ENCODE assay signal across 28 cellular contexts in genomic region chr16:72979974-72980373, GRCh38.
"Had no signal": no experiment of that assay in that cellular context is flagged by ENCODE, and none has a peak within 500 bp of the region (broad histone marks: within the 10 kb centered on the region; RNA-seq: fewer than 3 reads in every experiment).

No MANE protein-coding gene starts in this region.

- H3K27ac Mint-ChIP-seq: activated B cell treated with CpG ODN at 0.5 μM for 24 hours; activated CD4-positive, alpha-beta T cell treated with anti-CD3 and anti-CD28 coated beads, Interleukin-2, amount 10 ng/mL, durations not matched to agents 24 days and 14 days; activated CD8-positive, alpha-beta memory T cell treated with anti-CD3 and anti-CD28 coated beads, Interleukin-2, amount 10 ng/mL, durations not matched to agents 7 days and 5 days; activated naive CD4-positive, alpha-beta T cell treated with anti-CD3 and anti-CD28 coated beads, Interleukin-2, amount 50 U/mL, for 72 hours; activated naive CD8-positive, alpha-beta T cell treated with anti-CD3 and anti-CD28 coated beads, Interleukin-2, amount 50 U/mL, for 24 hours; activated T-cell treated with anti-CD3 and anti-CD28 coated beads, Interleukin-2, amount 50 U/mL, for 24 hours; activated T-helper 1 cell treated with anti-CD3 and anti-CD28 coated beads, Interleukin-12 subunit alpha, Interleukin-12 subunit beta, Interleukin-2, Interleukin-4 antibody, amounts not matched to agents 30 ng/mL and 10 ng/mL and 1 ng/mL, durations not matched to agents 14 hours and 24 hours and 36 hours; T-cell had no signal

- H3K27me3 ChIP-seq: cardiac muscle cell had no signal

- H3K27ac ChIP-seq: cardiac muscle cell, SK-N-MC had no signal

- H3K36me3 ChIP-seq: cardiac muscle cell had no signal

- H3K4me1 Mint-ChIP-seq: activated CD4-positive, alpha-beta T cell treated with anti-CD3 and anti-CD28 coated beads, Interleukin-2, amount 10 ng/mL, durations not matched to agents 24 days and 14 days; activated CD8-positive, alpha-beta memory T cell treated with anti-CD3 and anti-CD28 coated beads, Interleukin-2, amount 10 ng/mL, durations not matched to agents 7 days and 5 days; activated naive CD8-positive, alpha-beta T cell treated with anti-CD3 and anti-CD28 coated beads, Interleukin-2, amount 50 U/mL, for 24 hours had no signal

- H3K27me3 Mint-ChIP-seq: activated B cell treated with CpG ODN at 0.5 μM for 24 hours; activated CD4-positive, alpha-beta T cell treated with anti-CD3 and anti-CD28 coated beads, Interleukin-2, amount 10 ng/mL, durations not matched to agents 24 days and 14 days; activated CD8-positive, alpha-beta memory T cell treated with anti-CD3 and anti-CD28 coated beads, Interleukin-2, amount 10 ng/mL, durations not matched to agents 7 days and 5 days; activated naive CD8-positive, alpha-beta T cell treated with anti-CD3 and anti-CD28 coated beads, Interleukin-2, amount 50 U/mL, for 24 hours; activated T-cell treated with anti-CD3 and anti-CD28 coated beads, Interleukin-2, amount 50 U/mL, for 24 hours; brain; T-cell had no signal

- H3K4me3 Mint-ChIP-seq: activated B cell treated with CpG ODN at 0.5 μM for 24 hours; activated CD4-positive, alpha-beta T cell treated with anti-CD3 and anti-CD28 coated beads, Interleukin-2, amount 10 ng/mL, durations not matched to agents 24 days and 14 days; activated CD8-positive, alpha-beta memory T cell treated with anti-CD3 and anti-CD28 coated beads, Interleukin-2, amount 10 ng/mL, durations not matched to agents 7 days and 5 days; activated naive CD8-positive, alpha-beta T cell treated with anti-CD3 and anti-CD28 coated beads, Interleukin-2, amount 50 U/mL, for 24 hours; activated T-cell treated with anti-CD3 and anti-CD28 coated beads, Interleukin-2, amount 50 U/mL, for 24 hours; activated T-helper 1 cell treated with anti-CD3 and anti-CD28 coated beads, Interleukin-12 subunit alpha, Interleukin-12 subunit beta, Interleukin-2, Interleukin-4 antibody, amounts not matched to agents 30 ng/mL and 10 ng/mL and 1 ng/mL, durations not matched to agents 14 hours and 24 hours and 36 hours; brain; T-cell had no signal

- ATAC-seq: activated CD8-positive, alpha-beta memory T cell treated with anti-CD3 and anti-CD28 coated beads, Interleukin-2, amount 10 ng/mL, durations not matched to agents 7 days and 5 days; activated naive CD4-positive, alpha-beta T cell treated with anti-CD3 and anti-CD28 coated beads, Interleukin-2, amount 50 U/mL, for 72 hours; activated naive CD8-positive, alpha-beta T cell treated with anti-CD3 and anti-CD28 coated beads, Interleukin-2, amount 50 U/mL, for 24 hours; K562; T-cell had no signal

- H3K9me3 Mint-ChIP-seq: activated CD4-positive, alpha-beta T cell treated with anti-CD3 and anti-CD28 coated beads, Interleukin-2, amount 10 ng/mL, durations not matched to agents 24 days and 14 days; activated naive CD4-positive, alpha-beta T cell treated with anti-CD3 and anti-CD28 coated beads, Interleukin-2, amount 50 U/mL, for 72 hours; activated naive CD8-positive, alpha-beta T cell treated with anti-CD3 and anti-CD28 coated beads, Interleukin-2, amount 50 U/mL, for 24 hours; activated T-cell treated with anti-CD3 and anti-CD28 coated beads, Interleukin-2, amount 50 U/mL, for 24 hours; activated T-helper 1 cell treated with anti-CD3 and anti-CD28 coated beads, Interleukin-12 subunit alpha, Interleukin-12 subunit beta, Interleukin-2, Interleukin-4 antibody, amounts not matched to agents 30 ng/mL and 10 ng/mL and 1 ng/mL, durations not matched to agents 14 hours and 24 hours and 36 hours; T-cell had no signal

- H3K36me3 Mint-ChIP-seq: activated CD8-positive, alpha-beta memory T cell treated with anti-CD3 and anti-CD28 coated beads, Interleukin-2, amount 10 ng/mL, durations not matched to agents 7 days and 5 days; activated naive CD4-positive, alpha-beta T cell treated with anti-CD3 and anti-CD28 coated beads, Interleukin-2, amount 50 U/mL, for 72 hours; T-cell had no signal

- H3K4me3 ChIP-seq: cardiac muscle cell, K562, SK-N-MC had no signal

- DNase-seq: activated B cell treated with CpG ODN at 0.5 μM for 24 hours; activated CD4-positive, alpha-beta T cell treated with anti-CD3 and anti-CD28 coated beads for 1 hour; activated CD4-positive, alpha-beta T cell treated with anti-CD3 and anti-CD28 coated beads, Interleukin-2, amount 10 ng/mL, durations not matched to agents 24 days and 14 days; activated CD4-positive, alpha-beta T cell treated with anti-CD3 and anti-CD28 coated beads, Interleukin-2, amount 50 U/mL, for 48 hours; activated CD8-positive, alpha-beta memory T cell treated with anti-CD3 and anti-CD28 coated beads, Interleukin-2, amount 10 ng/mL, durations not matched to agents 7 days and 5 days; activated effector memory CD4-positive, alpha-beta T cell treated with Interleukin-2 at 50 U/mL for 16 hours; activated naive CD4-positive, alpha-beta T cell; activated naive CD8-positive, alpha-beta T cell treated with anti-CD3 and anti-CD28 coated beads, Interleukin-2, amount 50 U/mL, for 24 hours; activated T-cell treated with anti-CD3 and anti-CD28 coated beads, Interleukin-2, amount 50 U/mL, for 24 hours; amygdala; Karpas-422; MM.1S; NCI-H1105 treated with DMSO at 0.1 percent for 48 hours; NCI-H146; NCI-H187 treated with DMSO at 0.1 percent for 48 hours; NCI-H2081 treated with DMSO at 0.1 percent for 48 hours; NCI-H226; NCI-H82; SIG-M5; T-cell; T-helper 2 cell; T1000 had no signal
